In genomic region chr2:212904646-212905045, GRCh38 we compare ENCODE assay signal across 19 cellular contexts.
A peak's percentile ranks its signal among the peaks of the same experiment; 100 is the strongest.
DNase-seq lines count a peak whose midpoint lies in the region; ATAC-seq and TF ChIP-seq lines count a peak whose summit lies in the region.
"Had no signal": no experiment of that assay in that cellular context is flagged by ENCODE, and none has a peak within 500 bp of the region (broad histone marks: within the 10 kb centered on the region; RNA-seq: fewer than 3 reads in every experiment).

No MANE protein-coding gene starts in this region.

- no peak overlapping the region for H4K5ac ChIP-seq in H9 (ENCODE audit: insufficient read length, low read depth, low read length)

- H3K56ac ChIP-seq in H9 (ENCODE audit: insufficient read length, low read depth, low read length), result no peak overlapping the region

- peaks cover 8 to 16% of the 10 kb centered on the region in 2 donors for H3K4me1 Mint-ChIP-seq in stimulated activated naive B cell treated with anti-CD40 and anti-IgM and Interleukin-4, amounts not matched to agents 10 μg/mL and 1 μg/mL and 100 μg/mL, for 72 hours
- peaks cover 4 to 7% of the 10 kb centered on the region in 2 experiments for H3K4me1 Mint-ChIP-seq in H9

- H3K4me3 Mint-ChIP-seq in stimulated activated naive B cell treated with anti-CD40 and anti-IgM and Interleukin-4, amounts not matched to agents 10 μg/mL and 1 μg/mL and 100 μg/mL, for 72 hours, result no peak overlapping the region
- H3K4me3 Mint-ChIP-seq in H9, result no peak overlapping the region

- H3K23ac ChIP-seq in H9 (ENCODE audit: insufficient read length, low read depth, low read length), result no peak overlapping the region

- no peak overlapping the region for H2BK12ac ChIP-seq in H9 (ENCODE audit: insufficient read length, low read depth, low read length)

- H2BK15ac ChIP-seq in H9 (ENCODE audit: low read depth, low read length), result no peak overlapping the region

- H3K27ac ChIP-seq in RWPE2 (ENCODE audit: poor library complexity, severe bottlenecking) (peak overlapping the region; percentile 99), H9 (ENCODE audit: insufficient read length, low read depth, low read length) (no peak overlapping the region)
- H3K27ac ChIP-seq: brain microvascular endothelial cell, neutrophil had no signal

- no peaks in the 10 kb centered on the region for H4K20me1 ChIP-seq in H9 (ENCODE audit: control insufficient read depth, insufficient read depth, insufficient read length)

- H3K23me2 ChIP-seq in H9 (ENCODE audit: insufficient read length, low read depth, low read length, poor library complexity, severe bottlenecking), result no peaks in the 10 kb centered on the region

- no peak overlapping the region for H3K4ac ChIP-seq in H9 (ENCODE audit: low read depth, low read length)

- H3K36me3 ChIP-seq in RWPE2 (ENCODE audit: low read depth), result no peaks in the 10 kb centered on the region
- H3K36me3 ChIP-seq: brain microvascular endothelial cell, neutrophil had no signal

- H3K79me2 ChIP-seq in H9 (ENCODE audit: insufficient read depth, low read length), result no peaks in the 10 kb centered on the region

- H3K79me1 ChIP-seq in H9 (ENCODE audit: insufficient read depth, low read depth, low read length, poor library complexity, severe bottlenecking), result no peaks in the 10 kb centered on the region

- H4K8ac ChIP-seq in H9 (replicated peaks; ENCODE audit: insufficient read length, low read depth, low read length), result no peak overlapping the region

- ATAC-seq in HG02588 (IDR thresholded peaks at IDR 0.05; ENCODE audit: unreplicated experiment) (peak; percentile 57), RWPE2 (ENCODE audit: low read depth) (no peak), HG03045 (IDR thresholded peaks at IDR 0.05; ENCODE audit: unreplicated experiment) (no peak)
- ATAC-seq in stimulated activated naive B cell treated with anti-CD40 and anti-IgM and Interleukin-4, amounts not matched to agents 10 μg/mL and 1 μg/mL and 100 μg/mL, for 72 hours (replicated peaks), result peak; percentile 96 to 99
- no peak for ATAC-seq in stimulated activated naive CD8-positive, alpha-beta T cell treated with anti-CD3 and anti-CD28 coated beads, Interleukin-15, Interleukin-2, amounts not matched to agents 100 U/mL and 50 U/mL, for 24 hours

- peaks cover 3 to 5% of the 10 kb centered on the region in 2 donors for H3K36me3 Mint-ChIP-seq in stimulated activated naive B cell treated with anti-CD40 and anti-IgM and Interleukin-4, amounts not matched to agents 10 μg/mL and 1 μg/mL and 100 μg/mL, for 72 hours
- H3K36me3 Mint-ChIP-seq in H9 (ENCODE audit: insufficient read depth in 1 of 3, low read depth in 3 of 3), result no peaks in the 10 kb centered on the region

- WGBS in H9 (ENCODE audit: extremely low coverage, insufficient read length, low lambda C conversion rate), result no CpG with 5 or more reads among the region's 2 CpGs

- peaks cover 59% of the 10 kb centered on the region for H3K4me1 ChIP-seq in RWPE2 (ENCODE audit: insufficient read depth, poor library complexity, severe bottlenecking)
- H3K4me1 ChIP-seq in H9 (ENCODE audit: insufficient read depth, low read length), result no peaks in the 10 kb centered on the region

- H3K9me3 Mint-ChIP-seq in stimulated activated naive B cell treated with anti-CD40 and anti-IgM and Interleukin-4, amounts not matched to agents 10 μg/mL and 1 μg/mL and 100 μg/mL, for 72 hours, result peaks cover 0 to 3% of the 10 kb centered on the region in 2 donors
- H3K9me3 Mint-ChIP-seq in H9, result peaks cover 0 to 2% of the 10 kb centered on the region in 2 experiments; a peak in 1 of 5 replicates

- no peak overlapping the region for H2AK5ac ChIP-seq in H9 (ENCODE audit: insufficient read length, low read length)

- no peak overlapping the region for H3K9ac ChIP-seq in H9 (ENCODE audit: extremely low read depth, insufficient read length, low read length)

- no peaks in the 10 kb centered on the region for H3K9me3 ChIP-seq in RWPE2 (ENCODE audit: severe bottlenecking)
- no peaks in the 10 kb centered on the region for H3K9me3 ChIP-seq in H9 (ENCODE audit: control insufficient read depth, low read depth, low read length)
- H3K9me3 ChIP-seq: neutrophil had no signal

- no peak overlapping the region for H2AFZ ChIP-seq in H9 (ENCODE audit: low read length)

- H3K18ac ChIP-seq in H9 (ENCODE audit: insufficient read length, low read depth, low read length), result no peak overlapping the region

- no peak overlapping the region for H2BK20ac ChIP-seq in H9 (ENCODE audit: low read depth, low read length, poor library complexity, severe bottlenecking)

- no peak overlapping the region for H3T11ph ChIP-seq in H9 (ENCODE audit: low read length)

- H2BK5ac ChIP-seq in H9 (ENCODE audit: insufficient read length, low read length), result no peak overlapping the region

- no peak overlapping the region for H3K27ac Mint-ChIP-seq in stimulated activated naive B cell treated with anti-CD40 and anti-IgM and Interleukin-4, amounts not matched to agents 10 μg/mL and 1 μg/mL and 100 μg/mL, for 72 hours
- no peak overlapping the region for H3K27ac Mint-ChIP-seq in H9

- H3K27me3 ChIP-seq in RWPE2 (ENCODE audit: insufficient read depth, poor library complexity, severe bottlenecking) (no peaks in the 10 kb centered on the region), H9 (ENCODE audit: insufficient read depth, low read length) (no peaks in the 10 kb centered on the region)
- H3K27me3 ChIP-seq: brain microvascular endothelial cell, neutrophil had no signal

- H3K4me3 ChIP-seq in RWPE2 (ENCODE audit: severe bottlenecking) (no peak overlapping the region), epithelial cell of esophagus (ENCODE audit: low read length) (no peak overlapping the region)

- TF ChIP-seq CTCF in RWPE2 (IDR thresholded peaks at IDR 0.05; ENCODE audit: poor library complexity, severe bottlenecking), result no peak
- TF ChIP-seq CTCF in epithelial cell of esophagus (IDR thresholded peaks at IDR 0.05; ENCODE audit: insufficient read depth, low read depth, low read length, missing control alignments), result no peak
- TF ChIP-seq CTCF in H9 (conservative IDR thresholded peaks at IDR 0.05), result no peak

- no peak overlapping the region for H4K91ac ChIP-seq in H9 (ENCODE audit: insufficient read length, low read depth, low read length)

- H3K4me2 ChIP-seq in H9 (ENCODE audit: insufficient read depth, insufficient read length, low read length), result no peak overlapping the region

- DNase-seq in RWPE2 (ENCODE audit: low spot score) (no peak), epithelial cell of esophagus (ENCODE audit: low read depth) (peak; percentile 29), H9 (no peak), NOMO-1 treated with DMSO at 0.1 percent for 48 hours (lab: John Stamatoyannopoulos, UW; ENCODE audit: unreplicated experiment) (no peak)
- peak; percentile 4 for DNase-seq in stimulated activated naive B cell treated with anti-CD40 and anti-IgM and Interleukin-4, amounts not matched to agents 10 μg/mL and 1 μg/mL and 100 μg/mL, for 72 hours
- no peak for DNase-seq in stimulated activated naive CD8-positive, alpha-beta T cell treated with anti-CD3 and anti-CD28 coated beads, Interleukin-15, Interleukin-2, amounts not matched to agents 100 U/mL and 50 U/mL, for 24 hours
- DNase-seq: activated CD4-positive, alpha-beta T cell treated with anti-CD3 and anti-CD28 coated beads, Interleukin-2, amount 50 U/mL, for 1 hour; activated CD8-positive, alpha-beta memory T cell treated with anti-CD3 and anti-CD28 coated beads, Interleukin-2, amount 50 U/mL, for 4 hours; activated effector memory CD4-positive, alpha-beta T cell treated with Interleukin-2 at 50 U/mL for 16 hours; brain microvascular endothelial cell; foreskin fibroblast; GOT3; hippocampal formation; Karpas-422; NCI-H524; stimulated activated CD4-positive, alpha-beta T cell treated with anti-CD3 and anti-CD28 coated beads, Interleukin-4, amount 100 ng/mL, for 4 hours had no signal

- no peaks in the 10 kb centered on the region for H3K27me3 Mint-ChIP-seq in stimulated activated naive B cell treated with anti-CD40 and anti-IgM and Interleukin-4, amounts not matched to agents 10 μg/mL and 1 μg/mL and 100 μg/mL, for 72 hours
- no peaks in the 10 kb centered on the region for H3K27me3 Mint-ChIP-seq in H9 (ENCODE audit: low read depth)

- no peak overlapping the region for H2BK120ac ChIP-seq in H9 (ENCODE audit: low read depth, low read length, poor library complexity, severe bottlenecking)

- no peak overlapping the region for H3K14ac ChIP-seq in H9 (ENCODE audit: insufficient read depth, low read length)

Comparison
In these comparisons a context has a peak if more than half of its experiments do, and no peak if none do; other contexts are left out.
1. ATAC-seq: peak in HG02588 (single experiment) and stimulated activated naive B cell treated with anti-CD40 and anti-IgM and Interleukin-4, amounts not matched to agents 10 μg/mL and 1 μg/mL and 100 μg/mL, for 72 hours (2 of 2); none in RWPE2 (single experiment), stimulated activated naive CD8-positive, alpha-beta T cell treated with anti-CD3 and anti-CD28 coated beads, Interleukin-15, Interleukin-2, amounts not matched to agents 100 U/mL and 50 U/mL, for 24 hours (single experiment) and HG03045 (single experiment).
2. DNase-seq: peak in epithelial cell of esophagus (single experiment) and stimulated activated naive B cell treated with anti-CD40 and anti-IgM and Interleukin-4, amounts not matched to agents 10 μg/mL and 1 μg/mL and 100 μg/mL, for 72 hours (single experiment); none in RWPE2 (single experiment), stimulated activated naive CD8-positive, alpha-beta T cell treated with anti-CD3 and anti-CD28 coated beads, Interleukin-15, Interleukin-2, amounts not matched to agents 100 U/mL and 50 U/mL, for 24 hours (single experiment), H9 (single experiment) and NOMO-1 treated with DMSO at 0.1 percent for 48 hours (single experiment).